ENCODE assay signal across 12 cellular contexts in genomic region chr13:99067160-99067985, GRCh38.
DNase-seq lines count a peak whose midpoint lies in the region; ATAC-seq and TF ChIP-seq lines count a peak whose summit lies in the region.
"Had no signal": no experiment of that assay in that cellular context is flagged by ENCODE, and none has a peak within 500 bp of the region (broad histone marks: within the 10 kb centered on the region; RNA-seq: fewer than 3 reads in every experiment).

No MANE protein-coding gene starts in this region.

- intact Hi-C loops in natural killer cell (cut with micrococcal nuclease), result loop anchor here (2.0 kb wide), 1 partner anchor 21 kb away; no protein-coding TSS in a partner anchor
- intact Hi-C loops in aorta (cut with DNase I), result no loop called here

- no peak for TF ChIP-seq CTCF in natural killer cell (IDR thresholded peaks at IDR 0.05)

- no peaks in the 10 kb centered on the region for H3K27me3 ChIP-seq in aorta (ENCODE audit: control insufficient read depth in 1 of 2, insufficient read depth in 2 of 2, low read length in 1 of 2)

- peak overlapping the region; percentile 37 to 70 for H3K27ac Mint-ChIP-seq in natural killer cell

- H3K4me1 Mint-ChIP-seq in natural killer cell, result peaks cover 45 to 48% of the 10 kb centered on the region in 2 donors

- no peak overlapping the region for H3K4me3 ChIP-seq in aorta (ENCODE audit: low read length in 2 of 2)

- DNase-seq in EH (ENCODE audit: low read depth) (peak; percentile 92), RKO (ENCODE audit: low spot score) (peak; percentile 51), epithelial cell of prostate (ENCODE audit: low read depth, low spot score) (peak; percentile 60), natural killer cell (no peak), NOMO-1 treated with DMSO at 0.1 percent for 48 hours (lab: John Stamatoyannopoulos, UW; ENCODE audit: unreplicated experiment) (no peak), aorta (no peak), COLO668 (lab: John Stamatoyannopoulos, UW; ENCODE audit: unreplicated experiment) (no peak)
- DNase-seq in effector CD8-positive, alpha-beta T cell (lab: John Stamatoyannopoulos, UW), result no peak
- DNase-seq: activated gamma-delta T cell, glutamatergic neuron, NCI-H2029 had no signal

- H3K27me3 Mint-ChIP-seq in natural killer cell (ENCODE audit: low read depth in 2 of 2), result peaks cover 13 to 18% of the 10 kb centered on the region in 2 donors

- peaks cover 7% of the 10 kb centered on the region for H3K36me3 Mint-ChIP-seq in natural killer cell

- H3K4me3 Mint-ChIP-seq in natural killer cell, result peak overlapping the region; percentile 70

- no peaks in the 10 kb centered on the region for H3K9me3 Mint-ChIP-seq in natural killer cell

- ATAC-seq in natural killer cell, result no peak
- no peak for ATAC-seq in aorta (ENCODE audit: low FRiP score)

- 86 to 91% methylated on average over 1 of the region's 1 CpG for WGBS in aorta, 2 donors

- peak overlapping the region; percentile 65 for H3K27ac ChIP-seq in epithelial cell of prostate
- no peak overlapping the region for H3K27ac ChIP-seq in aorta (ENCODE audit: low read depth in 1 of 2, low read length in 2 of 2)
- H3K27ac ChIP-seq: neutrophil had no signal

- H3K36me3 ChIP-seq in aorta (ENCODE audit: control insufficient read depth in 1 of 2, insufficient read depth in 2 of 2, low read length in 1 of 2), result peaks cover 0 to 2% of the 10 kb centered on the region in 2 donors
- H3K36me3 ChIP-seq: neutrophil had no signal

- H3K4me1 ChIP-seq in aorta (ENCODE audit: control insufficient read depth in 1 of 2, insufficient read depth in 2 of 2, low read length in 2 of 2), result no peaks in the 10 kb centered on the region

- H3K9me3 ChIP-seq in aorta (ENCODE audit: control insufficient read depth, low read length), result no peaks in the 10 kb centered on the region
- H3K9me3 ChIP-seq: neutrophil had no signal

Comparison
In these comparisons a context has a peak if more than half of its experiments do, and no peak if none do; other contexts are left out.
1. DNase-seq: peak in EH (single experiment), RKO (single experiment) and epithelial cell of prostate (single experiment); none in natural killer cell (single experiment), effector CD8-positive, alpha-beta T cell (single experiment), NOMO-1 treated with DMSO at 0.1 percent for 48 hours (single experiment), aorta (0 of 2) and COLO668 (single experiment).